31 cellular contexts compared by ENCODE assay signal in genomic region chr3:149848688-149849087, GRCh38. TPM values are rescaled to one million over a fixed set of nuclear protein-coding genes. Genes with fewer than 3 reads are reported as not detected.
"Had no signal": no experiment of that assay in that cellular context is flagged by ENCODE, and none has a peak within 500 bp of the region (broad histone marks: within the 10 kb centered on the region; RNA-seq: fewer than 3 reads in every experiment).

No MANE protein-coding gene starts in this region.

- DNase-seq: effector memory CD4-positive, alpha-beta T cell; foreskin keratinocyte; heart left ventricle; kidney glomerular epithelial cell; left colon; left ventricle myocardium superior; lower lobe of right lung; naive thymus-derived CD4-positive, alpha-beta T cell; nucleus accumbens; right cardiac atrium; sigmoid colon; stimulated activated CD4-positive, alpha-beta T cell treated with anti-CD3 and anti-CD28 coated beads, Interleukin-4, amount 100 ng/mL, for 4 hours; stimulated activated naive B cell treated with anti-CD40 and anti-IgM and Interleukin-4, amounts not matched to agents 10 μg/mL and 1 μg/mL and 100 μg/mL, for 72 hours; upper lobe of left lung; uterus had no signal

- H3K9me3 Mint-ChIP-seq: nephron; neural progenitor cell; stimulated activated naive CD8-positive, alpha-beta T cell treated with anti-CD3 and anti-CD28 coated beads, Interleukin-15, Interleukin-2, amounts not matched to agents 100 ng/mL and 50 ng/mL, for 24 hours had no signal

- H3K27me3 Mint-ChIP-seq: naive thymus-derived CD4-positive, alpha-beta T cell; stimulated activated naive B cell treated with anti-CD40 and anti-IgM and Interleukin-4, amounts not matched to agents 10 μg/mL and 1 μg/mL and 100 μg/mL, for 72 hours; stimulated activated naive CD8-positive, alpha-beta T cell treated with anti-CD3 and anti-CD28 coated beads, Interleukin-15, Interleukin-2, amounts not matched to agents 100 ng/mL and 50 ng/mL, for 24 hours had no signal

- H3K4me3 Mint-ChIP-seq: naive thymus-derived CD4-positive, alpha-beta T cell; nephron; neural progenitor cell; stimulated activated naive B cell treated with anti-CD40 and anti-IgM and Interleukin-4, amounts not matched to agents 10 μg/mL and 1 μg/mL and 100 μg/mL, for 72 hours; stimulated activated naive CD8-positive, alpha-beta T cell treated with anti-CD3 and anti-CD28 coated beads, Interleukin-15, Interleukin-2, amounts not matched to agents 100 ng/mL and 50 ng/mL, for 24 hours had no signal

- H3K27ac ChIP-seq: esophagus muscularis mucosa, foreskin keratinocyte, gastroesophageal sphincter, heart left ventricle, hepatocyte, lower lobe of right lung, neural progenitor cell, prostate gland, sigmoid colon, thoracic aorta, tibial nerve, uterus had no signal

- H3K4me1 Mint-ChIP-seq: nephron, neural progenitor cell had no signal

- H3K27me3 ChIP-seq: esophagus muscularis mucosa, foreskin keratinocyte, gastroesophageal sphincter, heart left ventricle, hepatocyte, neural progenitor cell, sigmoid colon, tibial nerve, upper lobe of left lung, uterus had no signal

- H3K4me3 ChIP-seq: esophagus muscularis mucosa, gastroesophageal sphincter, heart left ventricle, hepatocyte, lower lobe of right lung, neural progenitor cell, prostate gland, sigmoid colon, thoracic aorta, tibial nerve, upper lobe of left lung, uterus had no signal

- H3K27ac Mint-ChIP-seq: nephron; neural progenitor cell; stimulated activated naive B cell treated with anti-CD40 and anti-IgM and Interleukin-4, amounts not matched to agents 10 μg/mL and 1 μg/mL and 100 μg/mL, for 72 hours; stimulated activated naive CD8-positive, alpha-beta T cell treated with anti-CD3 and anti-CD28 coated beads, Interleukin-15, Interleukin-2, amounts not matched to agents 100 ng/mL and 50 ng/mL, for 24 hours had no signal

- ATAC-seq: foreskin keratinocyte, gastroesophageal sphincter, left colon, left ventricle myocardium superior, right cardiac atrium had no signal

- H3K4me1 ChIP-seq: neural progenitor cell, prostate gland had no signal

- H3K36me3 ChIP-seq: neural progenitor cell, prostate gland had no signal

- H3K9me3 ChIP-seq: esophagus muscularis mucosa, gastroesophageal sphincter, heart left ventricle, lower lobe of right lung, prostate gland, sigmoid colon, thoracic aorta, tibial nerve, upper lobe of left lung, uterus had no signal

RNA-seq across cellular contexts. Expression of gene ANKUB1, which starts 56.3 kb away (rescaled TPM):
- total RNA-seq: endothelial cell of umbilical vein; epithelial cell of proximal tubule; fibroblast of lung; gastroesophageal sphincter; heart left ventricle; hepatocyte; left colon; left ventricle myocardium superior; mononuclear cell; naive thymus-derived CD4-positive, alpha-beta T cell; osteocyte; prostate gland; renal cortical epithelial cell; right cardiac atrium; sigmoid colon; skeletal muscle tissue had no signal
- polyA plus RNA-seq: endothelial cell of umbilical vein; fibroblast of lung; heart left ventricle; hepatocyte; naive thymus-derived CD4-positive, alpha-beta T cell; right cardiac atrium; sigmoid colon had no signal
